In the genomic region with DNA sequence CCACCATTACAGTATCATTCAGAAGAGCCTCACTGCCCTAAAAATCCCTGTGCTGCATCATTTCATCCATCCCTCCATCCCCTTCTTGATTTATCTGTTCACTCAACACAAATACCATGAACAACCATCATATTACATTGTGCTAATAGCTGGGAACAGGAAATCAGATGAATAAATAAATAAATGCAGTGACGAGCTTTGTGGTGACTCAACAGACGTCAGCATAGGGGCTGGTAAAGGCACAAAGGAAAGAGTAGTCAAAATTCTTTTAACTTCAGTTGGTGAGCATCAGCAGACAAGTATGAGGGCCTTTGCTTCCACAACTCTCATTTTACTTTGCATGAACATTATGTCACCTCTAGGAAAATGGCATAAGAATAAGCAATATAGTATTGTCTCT, we compare ENCODE assay signal across 16 cellular contexts.
A peak's percentile ranks its signal among the peaks of the same experiment; 100 is the strongest.
DNase-seq lines count a peak whose midpoint lies in the region; FAIRE-seq and TF ChIP-seq lines count a peak whose summit lies in the region.
"Had no signal": no experiment of that assay in that cellular context is flagged by ENCODE, and none has a peak within 500 bp of the region (broad histone marks: within the 10 kb centered on the region; RNA-seq: fewer than 3 reads in every experiment).

No MANE protein-coding gene starts in this region.

- POLR2A ChIA-PET in A673 (lab: Charles Lee; ENCODE audit: low non-redundant PET) = no interaction called here

- in situ Hi-C loops in astrocyte of the spinal cord (cut with HindIII; ENCODE audit: low sequenced_read_pairs) = no loop called here

- peaks cover 12% of the 10 kb centered on the region for H3K4me1 ChIP-seq in A673 (ENCODE audit: insufficient read depth, low read length, poor library complexity, severe bottlenecking)

- H3K27ac Mint-ChIP-seq in activated T-cell treated with anti-CD3 and anti-CD28 coated beads, Interleukin-2, amount 50 U/mL, for 24 hours = no peak overlapping the region
- H3K27ac Mint-ChIP-seq: brain had no signal

- TF ChIP-seq POLR2A in H54 (IDR thresholded peaks at IDR 0.05; ENCODE audit: low read depth, low read length) = no peak

- H3K36me3 ChIP-seq in A673 (ENCODE audit: insufficient read depth, low read length, poor library complexity, severe bottlenecking) = no peaks in the 10 kb centered on the region

- no peak overlapping the region for H3K27ac ChIP-seq in A673 (ENCODE audit: low read depth, low read length, poor library complexity, severe bottlenecking)

- no peaks in the 10 kb centered on the region for H3K9me3 ChIP-seq in A673 (ENCODE audit: low read depth, low read length, poor library complexity, severe bottlenecking)

- TF ChIP-seq CTCF in A673 (conservative IDR thresholded peaks at IDR 0.05; ENCODE audit: low read depth, low read length) = no peak
- TF ChIP-seq CTCF in astrocyte of the spinal cord (IDR thresholded peaks at IDR 0.05; ENCODE audit: low read depth, low read length) = no peak

- peaks cover 7% of the 10 kb centered on the region for H3K4me1 Mint-ChIP-seq in activated T-cell treated with anti-CD3 and anti-CD28 coated beads, Interleukin-2, amount 50 U/mL, for 24 hours (ENCODE audit: low read depth)

- no peak overlapping the region for H3K4me3 Mint-ChIP-seq in activated T-cell treated with anti-CD3 and anti-CD28 coated beads, Interleukin-2, amount 50 U/mL, for 24 hours
- H3K4me3 Mint-ChIP-seq: brain had no signal

- no peaks in the 10 kb centered on the region for H3K9me3 Mint-ChIP-seq in activated T-cell treated with anti-CD3 and anti-CD28 coated beads, Interleukin-2, amount 50 U/mL, for 24 hours

- CTCF ChIA-PET in A673 (lab: Charles Lee) = no interaction called here

- no peaks in the 10 kb centered on the region for H3K36me3 Mint-ChIP-seq in activated T-cell treated with anti-CD3 and anti-CD28 coated beads, Interleukin-2, amount 50 U/mL, for 24 hours (ENCODE audit: low read depth)
- H3K36me3 Mint-ChIP-seq: brain had no signal

- intact Hi-C loops in A673 (cut with micrococcal nuclease; ENCODE audit: unreplicated experiment) = no loop called here

- BruUV-seq in A673 (replicated peaks; lab: Mats Ljungman, UMichigan) = no TSS peak

- DNase-seq in A673 (ENCODE audit: low spot score) (peak; percentile 60), HS-5 (ENCODE audit: low read depth) (peak; percentile 42), astrocyte of the spinal cord (ENCODE audit: low read depth, low spot score) (peak; percentile 96), hepatic stellate cell (ENCODE audit: low spot score) (peak; percentile 72), H54 (ENCODE audit: insufficient read length, low spot score) (no peak)
- DNase-seq in activated naive CD4-positive, alpha-beta T cell treated with Interleukin-2 at 50 U/mL for 16 hours = no peak
- DNase-seq in activated CD4-positive, alpha-beta T cell treated with anti-CD3 and anti-CD28 coated beads for 48 hours = no peak
- no peak for DNase-seq in activated T-cell treated with anti-CD3 and anti-CD28 coated beads, Interleukin-2, amount 50 U/mL, for 24 hours
- DNase-seq: erythroblast, GDM1, MV-4-11, NCI-H510A, right cardiac atrium, substantia nigra had no signal

- no peak for FAIRE-seq in H54 (lab: Jason Lieb, UNC)
- FAIRE-seq: islet of Langerhans had no signal

- peaks cover 18% of the 10 kb centered on the region for H3K27me3 Mint-ChIP-seq in activated T-cell treated with anti-CD3 and anti-CD28 coated beads, Interleukin-2, amount 50 U/mL, for 24 hours
- H3K27me3 Mint-ChIP-seq: brain had no signal

- no peaks in the 10 kb centered on the region for H3K27me3 ChIP-seq in A673 (replicated peaks; ENCODE audit: insufficient read depth, low read depth, low read length, poor library complexity)

- H3K4me3 ChIP-seq in A673 (ENCODE audit: low read depth, low read length, poor library complexity, severe bottlenecking) (no peak overlapping the region), astrocyte of the spinal cord (ENCODE audit: low read depth, low read length) (no peak overlapping the region)

Comparison
In these comparisons a context has a peak if more than half of its experiments do, and no peak if none do; other contexts are left out.
1. DNase-seq: peak in A673 (single experiment), HS-5 (single experiment), astrocyte of the spinal cord (single experiment) and hepatic stellate cell (single experiment); none in activated naive CD4-positive, alpha-beta T cell treated with Interleukin-2 at 50 U/mL for 16 hours (single experiment), activated CD4-positive, alpha-beta T cell treated with anti-CD3 and anti-CD28 coated beads for 48 hours (single experiment), activated T-cell treated with anti-CD3 and anti-CD28 coated beads, Interleukin-2, amount 50 U/mL, for 24 hours (single experiment) and H54 (single experiment).